Comparison of ENCODE assay signal across 6 cellular contexts in genomic region chr1:156750191-156750931, GRCh38. TPM values are rescaled to one million over a fixed set of nuclear protein-coding genes. Genes with fewer than 3 reads are reported as not detected.
DNase-seq lines count a peak whose midpoint lies in the region; ATAC-seq and TF ChIP-seq lines count a peak whose summit lies in the region.

No MANE protein-coding gene starts in this region.

- H3K4me1 ChIP-seq in HUES6 (ENCODE audit: control insufficient read depth, insufficient read depth, low read length) (peaks cover 52% of the 10 kb centered on the region), right cardiac atrium (ENCODE audit: control insufficient read depth, insufficient read depth, low read length) (peaks cover 26% of the 10 kb centered on the region), stomach (peaks cover 54 to 69% (median 65%) of the 10 kb centered on the region in 4 donors)

- peak overlapping the region; percentile 88 for H3K27ac ChIP-seq in HUES6 (ENCODE audit: low read depth, low read length)
- peak overlapping the region; percentile 100 for H3K27ac ChIP-seq in right cardiac atrium (ENCODE audit: low read length)
- H3K27ac ChIP-seq in stomach: peak overlapping the region; percentile 85 to 98 (median 98)

- DNase-seq in right cardiac atrium (peak in 1 of 3 donors; percentile 30), stomach (peak; percentile 34), GDM1 (lab: John Stamatoyannopoulos, UW) (no peak), NCI-H524 treated with DMSO at 0.1 percent for 48 hours (lab: John Stamatoyannopoulos, UW) (no peak)

- peak overlapping the region; percentile 97 for H3K9ac ChIP-seq in HUES6 (ENCODE audit: low read length)

- H3K9me3 ChIP-seq in HUES6 (ENCODE audit: control insufficient read depth, insufficient read depth, low read depth, low read length) (no peaks in the 10 kb centered on the region), right cardiac atrium (ENCODE audit: control insufficient read depth, low read length) (no peaks in the 10 kb centered on the region), stomach (no peaks in the 10 kb centered on the region)

- TF ChIP-seq CTCF in WI38 (IDR thresholded peaks at IDR 0.05; ENCODE audit: low read depth, low read length) (no peak), stomach (IDR thresholded peaks at IDR 0.05) (no peak)

- intact Hi-C loops in right cardiac atrium (cut with DNase I) (no loop called here), stomach (cut with DNase I; ENCODE audit: low total_unique reads) (no loop called here)

- 1% methylated on average over 16 of the region's 16 CpGs for WGBS in right cardiac atrium
- 0 to 2% (median 1%) methylated on average over 16 of the region's 16 CpGs for WGBS in stomach, 5 donors

- H3K36me3 ChIP-seq in HUES6 (ENCODE audit: control insufficient read depth, insufficient read depth, low read length) (peaks cover 4% of the 10 kb centered on the region; the same call in 1 of the 2 replicates), stomach (peaks cover 0 to 4% (median under 1%) of the 10 kb centered on the region in 4 donors)

- no peaks in the 10 kb centered on the region for H3K27me3 ChIP-seq in HUES6 (ENCODE audit: control insufficient read depth, insufficient read depth, low read length)
- no peaks in the 10 kb centered on the region for H3K27me3 ChIP-seq in right cardiac atrium (ENCODE audit: control insufficient read depth, insufficient read depth)
- H3K27me3 ChIP-seq in stomach: no peaks in the 10 kb centered on the region

- ATAC-seq in right cardiac atrium: no peak

- no peak for TF ChIP-seq POLR2A in stomach (IDR thresholded peaks at IDR 0.05)

- peak overlapping the region; percentile 94 for H3K4me3 ChIP-seq in HUES6 (ENCODE audit: low read depth, low read length)
- peak overlapping the region; percentile 88 for H3K4me3 ChIP-seq in WI38 (ENCODE audit: low read depth, low read length)
- peak overlapping the region; percentile 89 for H3K4me3 ChIP-seq in right cardiac atrium (ENCODE audit: low read length)
- H3K4me3 ChIP-seq in stomach: peak overlapping the region; percentile 79 to 99 (median 88)

- TF ChIP-seq EP300 in stomach (IDR thresholded peaks at IDR 0.05): no peak

RNA-seq across cellular contexts. Expression of gene HDGF, which starts 1.1 kb away (rescaled TPM):
- total RNA-seq in right cardiac atrium (100 to 1,000 TPM; 148 to 171 (median 162) TPM), stomach (100 to 1,000 TPM in 4 of 5 donors, 10 to 100 TPM in 1; 81.7 to 214 (median 163) TPM)
- polyA plus RNA-seq in right cardiac atrium (124 TPM), stomach (100 to 1,000 TPM; 114 to 165 (median 144) TPM)

RNA-seq across cellular contexts. Expression of gene MRPL24, which starts 9.5 kb away (rescaled TPM):
- total RNA-seq in right cardiac atrium (10 to 100 TPM; 63.4 to 88.5 (median 74.9) TPM), stomach (10 to 100 TPM; 15.6 to 56.8 (median 33.3) TPM)
- polyA plus RNA-seq in right cardiac atrium (145 TPM), stomach (100 to 1,000 TPM in 2 of 3 donors, 10 to 100 TPM in 1; 91.6 to 113 (median 111) TPM)

RNA-seq across cellular contexts. Expression of gene PRCC, which starts 17.0 kb away (rescaled TPM):
- total RNA-seq in right cardiac atrium: 10 to 100 TPM; 36.3 to 47.1 (median 44.1) TPM
- 36.0 TPM for polyA plus RNA-seq in right cardiac atrium
- 10 to 100 TPM; 24.0 to 93.0 (median 76.4) TPM for total RNA-seq in stomach
- 10 to 100 TPM; 39.1 to 41.9 (median 40.1) TPM for polyA plus RNA-seq in stomach

RNA-seq across cellular contexts. Expression of gene ISG20L2, which starts 21.8 kb away (rescaled TPM):
- total RNA-seq in right cardiac atrium (10 to 100 TPM; 13.0 to 23.0 (median 13.9) TPM), stomach (10 to 100 TPM in 3 of 5 donors, 1 to 10 TPM in 2; 4.5 to 65.5 (median 24.3) TPM)
- polyA plus RNA-seq in right cardiac atrium (9.2 TPM), stomach (10 to 100 TPM in 2 of 3 donors, 1 to 10 TPM in 1; 7.5 to 12.3 (median 11.0) TPM)

RNA-seq across cellular contexts. Expression of gene METTL25B, which starts 22.1 kb away (rescaled TPM):
- total RNA-seq in right cardiac atrium (10 to 100 TPM; 14.4 to 19.7 (median 17.3) TPM), stomach (10 to 100 TPM; 15.2 to 90.2 (median 72.4) TPM)
- polyA plus RNA-seq in right cardiac atrium (18.8 TPM), stomach (10 to 100 TPM; 31.0 to 50.2 (median 43.5) TPM)
